ENCODE assay signal across 16 cellular contexts in genomic region chr5:170655476-170655875, GRCh38.
A peak's percentile ranks its signal among the peaks of the same experiment; 100 is the strongest.
DNase-seq lines count a peak whose midpoint lies in the region; ATAC-seq and TF ChIP-seq lines count a peak whose summit lies in the region.
"Had no signal": no experiment of that assay in that cellular context is flagged by ENCODE, and none has a peak within 500 bp of the region (broad histone marks: within the 10 kb centered on the region; RNA-seq: fewer than 3 reads in every experiment).

No MANE protein-coding gene starts in this region.

- H3K36me3 ChIP-seq in OCI-LY3 (replicated peaks; ENCODE audit: low read depth, low read length): no peaks in the 10 kb centered on the region
- H3K36me3 ChIP-seq in osteoblast (ENCODE audit: insufficient read depth, low read length): no peaks in the 10 kb centered on the region
- H3K36me3 ChIP-seq: BLaER1 treated with 17β-estradiol and CSF1 and Interleukin-3, amounts not matched to agents 10 nM and 100 nM had no signal

- H3K4me3 ChIP-seq in GM12865 (ENCODE audit: low read depth, low read length) (no peak overlapping the region), OCI-LY3 (ENCODE audit: low read length) (no peak overlapping the region), osteoblast (ENCODE audit: insufficient read depth, low read length) (no peak overlapping the region)
- H3K4me3 ChIP-seq: BLaER1 treated with 17β-estradiol and CSF1 and Interleukin-3, amounts not matched to agents 10 nM and 100 nM had no signal

- H3K9ac ChIP-seq in OCI-LY3 (ENCODE audit: low read length): no peak overlapping the region
- H3K9ac ChIP-seq: BLaER1 treated with 17β-estradiol and CSF1 and Interleukin-3, amounts not matched to agents 10 nM and 100 nM had no signal

- H3K79me2 ChIP-seq in OCI-LY3 (ENCODE audit: low read length) (no peaks in the 10 kb centered on the region), osteoblast (ENCODE audit: insufficient read depth, low read length) (no peaks in the 10 kb centered on the region)

- H3K9me3 ChIP-seq in OCI-LY3 (ENCODE audit: insufficient read depth, low read length) (no peaks in the 10 kb centered on the region), osteoblast (ENCODE audit: low read depth, low read length) (no peaks in the 10 kb centered on the region)
- H3K9me3 ChIP-seq: BLaER1 treated with 17β-estradiol and CSF1 and Interleukin-3, amounts not matched to agents 10 nM and 100 nM had no signal

- peak; percentile 51 for ATAC-seq in HG02642 (IDR thresholded peaks at IDR 0.05; ENCODE audit: poor library complexity, unreplicated experiment)
- ATAC-seq in GM19463 (IDR thresholded peaks at IDR 0.05; ENCODE audit: unreplicated experiment): no peak
- no peak for ATAC-seq in GM19455 (IDR thresholded peaks at IDR 0.05; ENCODE audit: unreplicated experiment)
- ATAC-seq: CD8-positive, alpha-beta T cell had no signal

- H3K27me3 ChIP-seq in OCI-LY3 (ENCODE audit: low read depth, low read length) (peaks cover 68% of the 10 kb centered on the region), osteoblast (ENCODE audit: insufficient read depth, low read length) (peaks cover 6% of the 10 kb centered on the region)
- H3K27me3 ChIP-seq: BLaER1 treated with 17β-estradiol and CSF1 and Interleukin-3, amounts not matched to agents 10 nM and 100 nM had no signal

- H3K27ac ChIP-seq in OCI-LY3 (ENCODE audit: low read length) (no peak overlapping the region), osteoblast (ENCODE audit: low read depth, low read length) (no peak overlapping the region)
- H3K27ac ChIP-seq: BLaER1 treated with 17β-estradiol and CSF1 and Interleukin-3, amounts not matched to agents 10 nM and 100 nM had no signal

- H3K4me1 ChIP-seq in OCI-LY3 (ENCODE audit: low read length): peaks cover 17% of the 10 kb centered on the region
- no peaks in the 10 kb centered on the region for H3K4me1 ChIP-seq in osteoblast (ENCODE audit: insufficient read depth, low read length)

- no peak for TF ChIP-seq CTCF in GM12865 (IDR thresholded peaks at IDR 0.05; ENCODE audit: insufficient read depth, low read depth, low read length, missing control alignments)
- no peak for TF ChIP-seq CTCF in OCI-LY3 (IDR thresholded peaks at IDR 0.05; ENCODE audit: low read depth, low read length)
- no peak for TF ChIP-seq CTCF in osteoblast (IDR thresholded peaks at IDR 0.05; ENCODE audit: extremely low read depth, low read depth, low read length)

- H2AFZ ChIP-seq in OCI-LY3 (ENCODE audit: low read depth, low read length): no peak overlapping the region
- no peak overlapping the region for H2AFZ ChIP-seq in osteoblast (ENCODE audit: low read length)

- peak overlapping the region; percentile 46 for H3K4me2 ChIP-seq in OCI-LY3 (ENCODE audit: low read length)
- H3K4me2 ChIP-seq in osteoblast (ENCODE audit: insufficient read depth, low read length): no peak overlapping the region
- H3K4me2 ChIP-seq: BLaER1 treated with 17β-estradiol and CSF1 and Interleukin-3, amounts not matched to agents 10 nM and 100 nM had no signal

- H4K20me1 ChIP-seq in OCI-LY3 (ENCODE audit: insufficient read depth, low read length): no peaks in the 10 kb centered on the region; the same call in 1 of the 2 replicates
- no peaks in the 10 kb centered on the region for H4K20me1 ChIP-seq in osteoblast (ENCODE audit: insufficient read depth, low read length)
- H4K20me1 ChIP-seq: BLaER1 treated with 17β-estradiol and CSF1 and Interleukin-3, amounts not matched to agents 10 nM and 100 nM had no signal

- DNase-seq in GM12865 (ENCODE audit: low read depth) (peak; percentile 23), osteoblast (ENCODE audit: insufficient read length, low spot score, missing footprints) (peak; percentile 49), NCI-H1694 (lab: John Stamatoyannopoulos, UW) (no peak), midbrain (lab: John Stamatoyannopoulos, UW) (no peak)
- DNase-seq: 8988T; Calu3; CD8-positive, alpha-beta T cell; DMS79 treated with DMSO at 0.1 percent for 48 hours; GF-D8; H9; KG1 had no signal

Comparison
In these comparisons a context has a peak if more than half of its experiments do, and no peak if none do; other contexts are left out.
1. DNase-seq: peak in GM12865 (single experiment) and osteoblast (single experiment); none in NCI-H1694 (single experiment) and midbrain (single experiment).